8 cellular contexts compared by ENCODE assay signal in the genomic region with DNA sequence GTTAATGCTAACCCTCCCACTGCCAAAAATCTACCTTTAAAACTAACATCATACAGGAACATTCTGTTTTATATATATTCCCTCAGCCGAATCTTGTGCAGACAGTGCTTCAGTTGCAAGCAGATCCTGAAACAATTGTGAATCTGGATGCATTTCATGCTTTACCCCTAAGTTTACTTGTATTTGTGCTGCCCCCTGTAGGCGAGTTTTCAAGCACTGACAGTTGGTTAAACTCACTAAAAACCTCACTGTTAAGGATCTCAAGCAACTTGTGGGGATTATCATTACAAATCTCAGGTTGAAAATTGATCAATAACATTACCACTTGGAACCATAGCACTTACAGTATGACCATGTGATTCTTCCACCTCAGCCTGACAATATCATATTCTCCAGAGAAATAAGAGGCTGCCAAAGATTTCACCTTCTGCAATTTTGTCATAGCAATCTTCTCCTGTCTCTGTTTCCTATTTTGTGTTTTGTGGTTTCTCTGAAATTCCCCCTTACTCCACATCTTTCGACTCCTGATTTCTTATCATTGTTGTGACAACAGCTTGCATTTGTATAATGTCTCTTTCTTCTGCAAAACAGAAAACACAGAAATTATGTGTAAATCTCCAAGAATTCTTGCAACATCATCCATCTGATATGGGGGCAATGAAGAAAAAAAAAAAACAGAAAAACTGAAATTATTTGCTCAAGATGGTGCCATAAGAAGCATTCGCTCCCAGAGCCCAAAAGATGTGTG.
A peak's percentile ranks its signal among the peaks of the same experiment; 100 is the strongest.
DNase-seq lines count a peak whose midpoint lies in the region; ATAC-seq and TF ChIP-seq lines count a peak whose summit lies in the region.

No MANE protein-coding gene starts in this region.

- H3K4me3 Mint-ChIP-seq in CD8-positive, alpha-beta T cell, result no peak overlapping the region

- H3K9me3 ChIP-seq in ascending aorta, result no peaks in the 10 kb centered on the region
- H3K9me3 ChIP-seq in iPS DF 6.9 (ENCODE audit: control insufficient read depth, insufficient read depth, low read length), result no peaks in the 10 kb centered on the region
- H3K9me3 ChIP-seq in thyroid gland, result no peaks in the 10 kb centered on the region
- H3K9me3 ChIP-seq in CD8-positive, alpha-beta T cell (ENCODE audit: low read length), result no peaks in the 10 kb centered on the region

- no peak for TF ChIP-seq POLR2A in thyroid gland (IDR thresholded peaks at IDR 0.05)

- H3K4me1 ChIP-seq in ascending aorta, result no peaks in the 10 kb centered on the region
- no peaks in the 10 kb centered on the region for H3K4me1 ChIP-seq in iPS DF 6.9 (ENCODE audit: control insufficient read depth, insufficient read depth, low read length)
- no peaks in the 10 kb centered on the region for H3K4me1 ChIP-seq in thyroid gland
- no peaks in the 10 kb centered on the region for H3K4me1 ChIP-seq in CD8-positive, alpha-beta T cell (ENCODE audit: insufficient read depth, low read length)

- CTCF ChIA-PET in CD8-positive, alpha-beta T cell (lab: Charles Lee), result no interaction called here

- no peak overlapping the region for H3K4me3 ChIP-seq in GM06990 (replicated peaks; ENCODE audit: low read depth, low read length)
- no peak overlapping the region for H3K4me3 ChIP-seq in ascending aorta
- no peak overlapping the region for H3K4me3 ChIP-seq in iPS DF 6.9 (ENCODE audit: low read length)
- no peak overlapping the region for H3K4me3 ChIP-seq in thyroid gland (replicated peaks in 1 of 3)
- H3K4me3 ChIP-seq in CD8-positive, alpha-beta T cell (ENCODE audit: low read depth, low read length), result no peak overlapping the region

- no peaks in the 10 kb centered on the region for H3K4me1 Mint-ChIP-seq in CD8-positive, alpha-beta T cell (ENCODE audit: low read depth)

- no peaks in the 10 kb centered on the region for H3K36me3 ChIP-seq in GM06990 (ENCODE audit: control insufficient read depth, insufficient read depth, low read length)
- no peaks in the 10 kb centered on the region for H3K36me3 ChIP-seq in ascending aorta
- no peaks in the 10 kb centered on the region for H3K36me3 ChIP-seq in iPS DF 6.9 (ENCODE audit: control insufficient read depth, insufficient read depth, low read length)
- no peaks in the 10 kb centered on the region for H3K36me3 ChIP-seq in thyroid gland
- no peaks in the 10 kb centered on the region for H3K36me3 ChIP-seq in CD8-positive, alpha-beta T cell (ENCODE audit: insufficient read depth, low read length)

- peaks cover under 1% of the 10 kb centered on the region for H3K9me3 Mint-ChIP-seq in CD8-positive, alpha-beta T cell

- no peaks in the 10 kb centered on the region for H3K27me3 ChIP-seq in GM06990 (replicated peaks; ENCODE audit: control insufficient read depth, insufficient read depth, low read length)
- no peaks in the 10 kb centered on the region for H3K27me3 ChIP-seq in ascending aorta
- H3K27me3 ChIP-seq in iPS DF 6.9 (ENCODE audit: control insufficient read depth, insufficient read depth, low read length), result no peaks in the 10 kb centered on the region
- H3K27me3 ChIP-seq in thyroid gland, result no peaks in the 10 kb centered on the region
- H3K27me3 ChIP-seq in CD8-positive, alpha-beta T cell (ENCODE audit: insufficient read depth, low read length), result no peaks in the 10 kb centered on the region

- H3K27me3 Mint-ChIP-seq in CD8-positive, alpha-beta T cell (ENCODE audit: low read depth), result no peaks in the 10 kb centered on the region

- no peak for ATAC-seq in CD8-positive, alpha-beta T cell

- DNase-seq in GM06990 (ENCODE audit: extremely low read depth, insufficient read length) (no peak), NCI-H146 (lab: John Stamatoyannopoulos, UW) (peak; percentile 66), ascending aorta (ENCODE audit: low spot score in 2 of 2) (no peak), iPS DF 6.9 (ENCODE audit: low read depth, low spot score) (peak; percentile 67), thyroid gland (peak; percentile 82 to 89)
- DNase-seq in central memory CD4-positive, alpha-beta T cell, result no peak
- no peak for DNase-seq in CD8-positive, alpha-beta T cell

- peak; percentile 76 for TF ChIP-seq CTCF in 22Rv1 (IDR thresholded peaks at IDR 0.05)
- TF ChIP-seq CTCF in GM06990 (IDR thresholded peaks at IDR 0.05; ENCODE audit: insufficient read depth, low read length, poor library complexity, severe bottlenecking), result peak; percentile 67
- TF ChIP-seq CTCF in ascending aorta (IDR thresholded peaks at IDR 0.05), result peak in 2 of 3 experiments; percentile 10 to 22
- peak; percentile 34 to 75 (median 60) for TF ChIP-seq CTCF in thyroid gland (IDR thresholded peaks at IDR 0.05)
- TF ChIP-seq CTCF in CD8-positive, alpha-beta T cell (IDR thresholded peaks at IDR 0.05), result no peak

- no CpG with 5 or more reads among the region's 4 CpGs for WGBS in iPS DF 6.9 (ENCODE audit: insufficient coverage, insufficient read length)
- 45 to 46% methylated on average over 4 of the region's 4 CpGs for WGBS in thyroid gland, 2 donors

- no peak overlapping the region for H3K27ac ChIP-seq in 22Rv1
- H3K27ac ChIP-seq in ascending aorta, result no peak overlapping the region
- no peak overlapping the region for H3K27ac ChIP-seq in iPS DF 6.9 (ENCODE audit: low read length)
- no peak overlapping the region for H3K27ac ChIP-seq in thyroid gland
- H3K27ac ChIP-seq in CD8-positive, alpha-beta T cell (ENCODE audit: low read depth, low read length), result no peak overlapping the region

- POLR2A ChIA-PET in CD8-positive, alpha-beta T cell (lab: Charles Lee), result no interaction called here

- intact Hi-C loops in ascending aorta (cut with DNase I), result no loop called here
- intact Hi-C loops in thyroid gland (cut with DNase I), result loop anchor here (5.0 kb wide), 1 partner anchor 194 kb away; no protein-coding TSS in a partner anchor
- intact Hi-C loops in CD8-positive, alpha-beta T cell (cut with DNase I, micrococcal nuclease), result no loop called here

- H3K27ac Mint-ChIP-seq in CD8-positive, alpha-beta T cell, result no peak overlapping the region

- H3K36me3 Mint-ChIP-seq in CD8-positive, alpha-beta T cell, result no peaks in the 10 kb centered on the region

Comparison
In these comparisons a context has a peak if more than half of its experiments do, and no peak if none do; other contexts are left out.
1. DNase-seq: peak in NCI-H146 (single experiment), iPS DF 6.9 (single experiment) and thyroid gland (2 of 2); none in GM06990 (single experiment), ascending aorta (0 of 2), central memory CD4-positive, alpha-beta T cell (single experiment) and CD8-positive, alpha-beta T cell (0 of 7).